ENCODE assay signal across 15 cellular contexts in genomic region chr16:16992986-16993783, GRCh38.
A peak's percentile ranks its signal among the peaks of the same experiment; 100 is the strongest.
DNase-seq lines count a peak whose midpoint lies in the region; ATAC-seq and TF ChIP-seq lines count a peak whose summit lies in the region.
"Had no signal": no experiment of that assay in that cellular context is flagged by ENCODE, and none has a peak within 500 bp of the region (broad histone marks: within the 10 kb centered on the region; RNA-seq: fewer than 3 reads in every experiment).

No MANE protein-coding gene starts in this region.

- H3K4me1 ChIP-seq in Peyer's patch (peaks cover 0 to 7% (median 0%) of the 10 kb centered on the region in 4 donors), esophagus squamous epithelium (peaks cover 0 to 6% (median 0%) of the 10 kb centered on the region in 3 donors), smooth muscle cell (ENCODE audit: low read depth) (no peaks in the 10 kb centered on the region)
- H3K4me1 ChIP-seq: right lobe of liver had no signal

- no peak overlapping the region for H2AFZ ChIP-seq in smooth muscle cell (ENCODE audit: low read depth)

- 28 to 44% methylated on average over 8 to 13 of the region's 13 CpGs for WGBS in esophagus squamous epithelium, 2 donors
- 86% methylated on average over 13 of the region's 13 CpGs for WGBS in smooth muscle cell (ENCODE audit: low lambda C conversion rate)

- peak; percentile 4 for DNase-seq in activated CD4-positive, alpha-beta T cell treated with anti-CD3 and anti-CD28 coated beads for 48 hours
- DNase-seq in activated CD4-positive, alpha-beta T cell treated with anti-CD3 and anti-CD28 coated beads, Interleukin-2, amount 50 U/mL, for 4 hours: no peak
- DNase-seq in Peyer's patch: peak in 2 of 3 donors; percentile 66 to 74
- DNase-seq in central memory CD4-positive, alpha-beta T cell: peak; percentile 20
- DNase-seq in stimulated activated CD8-positive, alpha-beta memory T cell treated with anti-CD3 and anti-CD28 coated beads, Interleukin-4, amount 100 ng/mL, for 48 hours: peak; percentile 30
- no peak for DNase-seq in esophagus squamous epithelium (lab: John Stamatoyannopoulos, UW)
- DNase-seq in smooth muscle cell (lab: John Stamatoyannopoulos, UW; ENCODE audit: unreplicated experiment): no peak
- DNase-seq: EL, MM.1S, NCI-H526 treated with DMSO at 0.1 percent for 48 hours, right lobe of liver, SIG-M5 had no signal

- H3K4me2 ChIP-seq in smooth muscle cell: no peak overlapping the region

- H3F3A ChIP-seq in smooth muscle cell (ENCODE audit: low read depth): no peaks in the 10 kb centered on the region

- TF ChIP-seq POLR2A in Peyer's patch (IDR thresholded peaks at IDR 0.05) (no peak), esophagus squamous epithelium (IDR thresholded peaks at IDR 0.05) (no peak)

- H3K36me3 ChIP-seq in Peyer's patch (no peaks in the 10 kb centered on the region), esophagus squamous epithelium (no peaks in the 10 kb centered on the region), smooth muscle cell (ENCODE audit: low read depth) (no peaks in the 10 kb centered on the region)
- H3K36me3 ChIP-seq: right lobe of liver had no signal

- TF ChIP-seq CTCF in Peyer's patch (IDR thresholded peaks at IDR 0.05) (no peak), esophagus squamous epithelium (IDR thresholded peaks at IDR 0.05) (no peak), smooth muscle cell (IDR thresholded peaks at IDR 0.05; ENCODE audit: borderline replicate concordance, insufficient read depth, poor library complexity, severe bottlenecking) (no peak)

- no peak for ATAC-seq in activated CD4-positive, CD25-positive, alpha-beta regulatory T cell treated with anti-CD3 and anti-CD28 coated beads, Interleukin-2, amount 50 U/mL, for 24 hours
- ATAC-seq: right lobe of liver had no signal

- H3K9me3 ChIP-seq in Peyer's patch (no peaks in the 10 kb centered on the region), esophagus squamous epithelium (no peaks in the 10 kb centered on the region), smooth muscle cell (replicated peaks; ENCODE audit: low read depth) (no peaks in the 10 kb centered on the region)
- H3K9me3 ChIP-seq: right lobe of liver had no signal

- H3K4me3 ChIP-seq in Peyer's patch (no peak overlapping the region), esophagus squamous epithelium (no peak overlapping the region), smooth muscle cell (no peak overlapping the region)
- H3K4me3 ChIP-seq: right lobe of liver had no signal

- intact Hi-C loops in esophagus squamous epithelium (cut with DNase I): no loop called here

- H3K79me2 ChIP-seq in smooth muscle cell (ENCODE audit: low read depth): no peaks in the 10 kb centered on the region

- no peak overlapping the region for H3K9ac ChIP-seq in smooth muscle cell (ENCODE audit: low read depth)

- H3K27me3 ChIP-seq in Peyer's patch (no peaks in the 10 kb centered on the region), esophagus squamous epithelium (no peaks in the 10 kb centered on the region), smooth muscle cell (ENCODE audit: low read depth) (peaks cover 12% of the 10 kb centered on the region)
- H3K27me3 ChIP-seq: right lobe of liver had no signal

- no peaks in the 10 kb centered on the region for H4K20me1 ChIP-seq in smooth muscle cell (ENCODE audit: low read depth)

- peak overlapping the region in 2 of 4 donors; percentile 25 to 31 for H3K27ac ChIP-seq in Peyer's patch
- H3K27ac ChIP-seq in esophagus squamous epithelium: no peak overlapping the region
- H3K27ac ChIP-seq in smooth muscle cell (ENCODE audit: low read depth): no peak overlapping the region
- H3K27ac ChIP-seq: HL-60, right lobe of liver, VCaP had no signal

Comparison
In these comparisons a context has a peak if more than half of its experiments do, and no peak if none do; other contexts are left out.
1. DNase-seq: peak in activated CD4-positive, alpha-beta T cell treated with anti-CD3 and anti-CD28 coated beads for 48 hours (single experiment), Peyer's patch (2 of 3), central memory CD4-positive, alpha-beta T cell (single experiment) and stimulated activated CD8-positive, alpha-beta memory T cell treated with anti-CD3 and anti-CD28 coated beads, Interleukin-4, amount 100 ng/mL, for 48 hours (single experiment); none in activated CD4-positive, alpha-beta T cell treated with anti-CD3 and anti-CD28 coated beads, Interleukin-2, amount 50 U/mL, for 4 hours (0 of 2), esophagus squamous epithelium (single experiment) and smooth muscle cell (single experiment).